Comparison of ENCODE assay signal across 8 cellular contexts in the genomic region with DNA sequence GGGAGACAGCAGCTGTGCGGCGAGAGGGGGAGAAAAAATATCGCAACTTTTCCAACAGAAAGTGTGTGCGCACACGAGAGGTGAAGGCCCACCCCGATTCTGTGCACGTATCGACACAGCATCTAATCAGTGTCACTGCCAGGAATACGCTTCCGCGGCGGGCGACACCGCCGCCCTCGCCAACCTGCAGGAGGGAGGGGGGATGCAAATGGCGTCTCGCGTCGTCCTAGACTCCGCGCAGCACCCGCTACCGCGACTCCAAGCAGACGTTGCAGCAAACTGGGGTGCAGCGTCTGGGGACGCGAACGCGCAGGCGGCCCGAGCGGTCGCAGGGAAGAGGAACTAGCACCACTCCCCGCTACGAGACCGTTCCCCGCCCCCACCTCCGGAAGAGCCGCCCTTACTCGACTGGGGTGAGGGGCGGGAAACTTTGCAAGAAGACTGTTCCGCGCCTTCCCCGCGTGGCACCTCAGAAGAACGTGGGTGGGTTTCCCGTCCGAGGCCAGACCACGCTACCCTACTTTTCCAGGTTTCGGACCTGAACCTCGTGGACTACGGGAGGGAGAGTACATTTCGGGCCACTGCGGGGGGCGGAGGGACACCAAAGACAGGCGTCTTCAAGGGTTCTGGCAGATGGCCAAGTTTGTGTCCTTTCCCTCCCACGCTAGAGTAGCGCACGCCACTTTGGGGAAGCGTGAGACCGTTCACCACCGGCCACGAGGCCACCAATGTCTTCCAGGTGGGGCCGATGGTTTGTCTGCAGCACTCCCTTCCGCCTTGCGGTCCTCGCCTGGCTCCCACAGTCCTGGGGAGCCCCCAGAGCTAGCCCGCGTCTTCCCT.
A peak's percentile ranks its signal among the peaks of the same experiment; 100 is the strongest.
DNase-seq lines count a peak whose midpoint lies in the region; ATAC-seq, FAIRE-seq and TF ChIP-seq lines count a peak whose summit lies in the region.

No MANE protein-coding gene starts in this region.

- POLR2A ChIA-PET in A549 (lab: Yijun Ruan, JAX): interaction anchor here (0.7 to 1.7 kb wide), 4 partner anchors 66 to 78 kb away, joined by 3 to 12 read pairs (median 8); partner anchors contain the start of gene BCOR

- peak overlapping the region; percentile 99 for H3K27ac Mint-ChIP-seq in activated naive CD4-positive, alpha-beta T cell treated with anti-CD3 and anti-CD28 coated beads, Interleukin-2, amount 10 ng/mL, durations not matched to agents 7 days and 5 days

- H3K4me1 ChIP-seq in A549: peaks cover 7% of the 10 kb centered on the region; the same call in 2 of the 3 replicates
- H3K4me1 ChIP-seq in SJCRH30: 0 out of 2 replicates have a peak, but pooled peaks cover 6% of the 10 kb centered on the region

- no peak; the same call in 1 of the 2 replicates for TF ChIP-seq POLR2A in A549 (IDR thresholded peaks at IDR 0.05; ENCODE audit: low read length)

- WGBS in A549 (ENCODE audit: missing lambda C conversion rate): 55% methylated on average over 45 of the region's 71 CpGs

- no peak for TF ChIP-seq CTCF in A549 (IDR thresholded peaks at IDR 0.05)

- DNase-seq in A549 (ENCODE audit: low read depth in 1 of 2, low spot score in 1 of 2): peak; percentile 13 to 60
- peak; percentile 54 for DNase-seq in HT-29 (ENCODE audit: low spot score)
- DNase-seq in SJCRH30: peak; percentile 74 to 81
- peak; percentile 87 for DNase-seq in activated naive CD4-positive, alpha-beta T cell treated with anti-CD3 and anti-CD28 coated beads, Interleukin-2, amount 10 ng/mL, durations not matched to agents 7 days and 5 days
- DNase-seq in Right ventricle myocardium superior: peak; percentile 85
- DNase-seq in posterior cingulate gyrus: peak in 7 of 10 donors; percentile 24 to 93 (median 44)

- no peaks in the 10 kb centered on the region for H3K27me3 ChIP-seq in SJCRH30

- H3K9me3 ChIP-seq in A549 (no peaks in the 10 kb centered on the region), SJCRH30 (replicated peaks) (no peaks in the 10 kb centered on the region)

- H3K27ac ChIP-seq in A549: peak overlapping the region; percentile 90 to 96
- H3K27ac ChIP-seq in SJCRH30: peak overlapping the region; percentile 99

- FAIRE-seq in A549 (lab: Jason Lieb, UNC): no peak

- H3K9me3 Mint-ChIP-seq in activated naive CD4-positive, alpha-beta T cell treated with anti-CD3 and anti-CD28 coated beads, Interleukin-2, amount 10 ng/mL, durations not matched to agents 7 days and 5 days: no peaks in the 10 kb centered on the region

- H3K4me3 ChIP-seq in A549 (peak overlapping the region; percentile 58), SJCRH30 (peak overlapping the region; percentile 85)

- CTCF ChIA-PET in A549 (lab: Yijun Ruan, JAX): interaction anchor here (1.5 kb wide), 1 partner anchor 91 kb away, joined by 4 read pairs; no protein-coding TSS in a partner anchor
- CTCF ChIA-PET in activated naive CD4-positive, alpha-beta T cell treated with anti-CD3 and anti-CD28 coated beads, Interleukin-2, amount 10 ng/mL, durations not matched to agents 7 days and 5 days (lab: Charles Lee): no interaction called here

- no peak for TF ChIP-seq EP300 in A549 (IDR thresholded peaks at IDR 0.05)

- peak overlapping the region; percentile 85 for H3K4me3 Mint-ChIP-seq in activated naive CD4-positive, alpha-beta T cell treated with anti-CD3 and anti-CD28 coated beads, Interleukin-2, amount 10 ng/mL, durations not matched to agents 7 days and 5 days

- no peaks in the 10 kb centered on the region for H3K36me3 ChIP-seq in SJCRH30

- H3K27me3 Mint-ChIP-seq in activated naive CD4-positive, alpha-beta T cell treated with anti-CD3 and anti-CD28 coated beads, Interleukin-2, amount 10 ng/mL, durations not matched to agents 7 days and 5 days: no peaks in the 10 kb centered on the region

- intact Hi-C loops in Right ventricle myocardium superior (cut with DNase I): no loop called here
- intact Hi-C loops in posterior cingulate gyrus (cut with DNase I): no loop called here

- ATAC-seq in A549: peak; percentile 48 to 66
- peak; percentile 32 for ATAC-seq in GM18868 (IDR thresholded peaks at IDR 0.05; ENCODE audit: unreplicated experiment)
- peak; percentile 62 for ATAC-seq in Right ventricle myocardium superior (ENCODE audit: poor library complexity)
- no peak for ATAC-seq in HG02610 (IDR thresholded peaks at IDR 0.05; ENCODE audit: unreplicated experiment)

- peaks cover 38% of the 10 kb centered on the region for H3K4me1 Mint-ChIP-seq in activated naive CD4-positive, alpha-beta T cell treated with anti-CD3 and anti-CD28 coated beads, Interleukin-2, amount 10 ng/mL, durations not matched to agents 7 days and 5 days

- no peak for TF ChIP-seq RAD21 in A549 (conservative IDR thresholded peaks at IDR 0.05 in 1 of 2, IDR thresholded peaks at IDR 0.05 in 1 of 2)

- H3K36me3 Mint-ChIP-seq in activated naive CD4-positive, alpha-beta T cell treated with anti-CD3 and anti-CD28 coated beads, Interleukin-2, amount 10 ng/mL, durations not matched to agents 7 days and 5 days: no peaks in the 10 kb centered on the region

- H3K4me2 ChIP-seq in A549: peak overlapping the region; percentile 94

TF ChIP-seq in A549, 52 proteins besides CTCF, POLR2A, EP300 and RAD21:
- TF ChIP-seq, protein P1, sequence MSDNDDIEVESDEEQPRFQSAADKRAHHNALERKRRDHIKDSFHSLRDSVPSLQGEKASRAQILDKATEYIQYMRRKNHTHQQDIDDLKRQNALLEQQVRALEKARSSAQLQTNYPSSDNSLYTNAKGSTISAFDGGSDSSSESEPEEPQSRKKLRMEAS (IDR thresholded peaks at IDR 0.05): peak; percentile 58
- peak; percentile 80 for TF ChIP-seq E2F6 (IDR thresholded peaks at IDR 0.05; ENCODE audit: borderline replicate concordance, low read depth)
- no peak for TF ChIP-seq ZFP36 (IDR thresholded peaks at IDR 0.05; ENCODE audit: borderline replicate concordance, partially characterized antibody)
TF ChIP-seq in A549: peak in this region for 2.

Comparison
In these comparisons a context has a peak if more than half of its experiments do, and no peak if none do; other contexts are left out.
1. DNase-seq: peak in every context shown above with its lines; median percentile 87 in activated naive CD4-positive, alpha-beta T cell treated with anti-CD3 and anti-CD28 coated beads, Interleukin-2, amount 10 ng/mL, durations not matched to agents 7 days and 5 days; 85 in Right ventricle myocardium superior; 78 in SJCRH30; 54 in HT-29; 44 in posterior cingulate gyrus; 36 in A549.